11 cellular contexts compared by ENCODE assay signal in the genomic region with DNA sequence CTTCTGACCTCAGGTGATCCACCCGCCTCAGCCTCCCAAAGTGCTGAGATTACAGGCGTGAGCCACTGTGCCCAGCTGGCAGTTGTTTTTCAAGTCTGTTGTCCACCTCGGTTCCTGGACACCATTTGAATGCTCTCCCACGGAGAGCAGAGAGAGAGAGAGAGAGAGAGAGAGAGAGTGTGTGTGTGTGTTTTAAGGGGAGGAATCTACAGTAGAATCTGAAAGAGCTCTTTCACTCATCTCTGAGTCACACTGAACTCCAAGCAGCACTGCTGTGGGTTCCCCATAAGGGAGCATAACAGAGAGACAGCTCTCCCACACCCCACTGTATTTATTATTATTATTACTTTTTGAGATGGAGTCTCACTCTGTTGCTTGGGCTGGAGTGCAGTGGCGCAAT.
DNase-seq lines count a peak whose midpoint lies in the region; TF ChIP-seq lines count a peak whose summit lies in the region.
"Had no signal": no experiment of that assay in that cellular context is flagged by ENCODE, and none has a peak within 500 bp of the region (broad histone marks: within the 10 kb centered on the region; RNA-seq: fewer than 3 reads in every experiment).

No MANE protein-coding gene starts in this region.

- H3K79me2 ChIP-seq in PC-9 (ENCODE audit: low read depth): no peaks in the 10 kb centered on the region

- H3K27me3 ChIP-seq in PC-9 (ENCODE audit: insufficient read depth, low read depth): no peaks in the 10 kb centered on the region

- TF ChIP-seq CTCF in PC-9 (conservative IDR thresholded peaks at IDR 0.05): no peak

- no TSS peak for BruUV-seq in PC-9 (replicated peaks; lab: Mats Ljungman, UMichigan)

- POLR2A ChIA-PET in PC-9 (lab: Charles Lee; ENCODE audit: unreplicated experiment): interaction anchor here (0.8 kb wide), 1 partner anchor 421 kb away, joined by 23 read pairs; no protein-coding TSS in a partner anchor

- H3K9me2 ChIP-seq in PC-9 (ENCODE audit: insufficient read depth): no peaks in the 10 kb centered on the region

- no peak overlapping the region for H3K27ac ChIP-seq in PC-9
- H3K27ac ChIP-seq: RWPE1 had no signal

- CTCF ChIA-PET in PC-9 (lab: Charles Lee): interaction anchor here (0.5 to 0.7 kb wide), 3 partner anchors 112 to 278 kb away, joined by 3 to 7 read pairs (median 4); no protein-coding TSS in a partner anchor

- DNase-seq in activated CD8-positive, alpha-beta memory T cell treated with anti-CD3 and anti-CD28 coated beads for 24 hours: peak; percentile 19
- DNase-seq in activated CD8-positive, alpha-beta memory T cell treated with anti-CD3 and anti-CD28 coated beads, Interleukin-2, amount 50 U/mL, for 4 hours: no peak
- peak; percentile 9 to 71 for DNase-seq in PC-9
- peak; percentile 34 for DNase-seq in fibroblast of gingiva (ENCODE audit: low read depth)
- DNase-seq in stimulated activated CD8-positive, alpha-beta memory T cell treated with anti-CD3 and anti-CD28 coated beads, Interleukin-4, amount 100 ng/mL, for 48 hours: peak; percentile 14
- DNase-seq in NCI-H2196 (lab: John Stamatoyannopoulos, UW; ENCODE audit: unreplicated experiment): no peak
- DNase-seq in COLO668 (lab: John Stamatoyannopoulos, UW; ENCODE audit: unreplicated experiment): no peak
- DNase-seq in activated CD8-positive, alpha-beta memory T cell treated with anti-CD3 and anti-CD28 coated beads, Interleukin-2, amount 50 U/mL, for 48 hours: no peak
- DNase-seq: left ventricle myocardium superior; stimulated activated CD4-positive, alpha-beta T cell treated with anti-CD3 and anti-CD28 coated beads, Interleukin-1b, Interleukin-23, amount 100 ng/mL, for 48 hours had no signal

- no peak overlapping the region for H3K4me2 ChIP-seq in PC-9

- no peaks in the 10 kb centered on the region for H3F3A ChIP-seq in PC-9 (ENCODE audit: insufficient read depth, low read depth)

- no peaks in the 10 kb centered on the region for H3K36me3 ChIP-seq in PC-9 (ENCODE audit: low read depth)

- H4K20me1 ChIP-seq in PC-9 (ENCODE audit: insufficient read depth): no peaks in the 10 kb centered on the region

- peaks cover 14% of the 10 kb centered on the region; the same call in 1 of the 2 replicates for H3K4me1 ChIP-seq in PC-9 (replicated peaks; ENCODE audit: insufficient read depth)

- no peak overlapping the region for H2AFZ ChIP-seq in PC-9

- no peak overlapping the region for H3K4me3 ChIP-seq in PC-9

- intact Hi-C loops in PC-9 (cut with micrococcal nuclease; ENCODE audit: unreplicated experiment): no loop called here

- H3K9me3 ChIP-seq in PC-9 (ENCODE audit: insufficient read depth, low read depth): no peaks in the 10 kb centered on the region

Comparison
In these comparisons a context has a peak if more than half of its experiments do, and no peak if none do; other contexts are left out.
1. DNase-seq: peak in activated CD8-positive, alpha-beta memory T cell treated with anti-CD3 and anti-CD28 coated beads for 24 hours (single experiment), PC-9 (2 of 2), fibroblast of gingiva (single experiment) and stimulated activated CD8-positive, alpha-beta memory T cell treated with anti-CD3 and anti-CD28 coated beads, Interleukin-4, amount 100 ng/mL, for 48 hours (single experiment); none in activated CD8-positive, alpha-beta memory T cell treated with anti-CD3 and anti-CD28 coated beads, Interleukin-2, amount 50 U/mL, for 4 hours (single experiment), NCI-H2196 (single experiment), COLO668 (single experiment) and activated CD8-positive, alpha-beta memory T cell treated with anti-CD3 and anti-CD28 coated beads, Interleukin-2, amount 50 U/mL, for 48 hours (single experiment).